Comparison of ENCODE assay signal across 9 cellular contexts in genomic region chr22:37431811-37432707, GRCh38. TPM values are rescaled to one million over a fixed set of nuclear protein-coding genes. Genes with fewer than 3 reads are reported as not detected.
DNase-seq lines count a peak whose midpoint lies in the region; ATAC-seq, FAIRE-seq and TF ChIP-seq lines count a peak whose summit lies in the region.
"Had no signal": no experiment of that assay in that cellular context is flagged by ENCODE, and none has a peak within 500 bp of the region (broad histone marks: within the 10 kb centered on the region; RNA-seq: fewer than 3 reads in every experiment).

No MANE protein-coding gene starts in this region.

- H3K14ac ChIP-seq in H9 (ENCODE audit: insufficient read depth, low read length), result no peak overlapping the region

- DNase-seq in AG10803 (ENCODE audit: low read depth) (peak; percentile 99), HT-29 (ENCODE audit: low spot score) (peak; percentile 57), kidney epithelial cell (ENCODE audit: low read depth) (peak; percentile 97), AML-193 (lab: John Stamatoyannopoulos, UW) (no peak), H9 (no peak), small intestine (no peak)
- DNase-seq in activated CD8-positive, alpha-beta memory T cell treated with anti-CD3 and anti-CD28 coated beads, Interleukin-2, amount 50 U/mL, for 48 hours, result peak; percentile 68
- DNase-seq in CD8-positive, alpha-beta T cell, result no peak
- DNase-seq: NCI-H748 treated with DMSO at 0.1 percent for 48 hours had no signal

- H3K27ac ChIP-seq in H9 (ENCODE audit: insufficient read length, low read depth, low read length), result no peak overlapping the region
- no peak overlapping the region for H3K27ac ChIP-seq in small intestine (ENCODE audit: low read depth in 1 of 2, low read length in 1 of 2)
- H3K27ac ChIP-seq in CD8-positive, alpha-beta T cell (ENCODE audit: low read depth, low read length), result no peak overlapping the region

- H2BK120ac ChIP-seq in H9 (ENCODE audit: low read depth, low read length, poor library complexity, severe bottlenecking), result no peak overlapping the region

- H2BK12ac ChIP-seq in H9 (ENCODE audit: insufficient read length, low read depth, low read length), result no peak overlapping the region

- no peak for TF ChIP-seq CTCF in AG10803 (conservative IDR thresholded peaks at IDR 0.05; ENCODE audit: low read length)
- no peak for TF ChIP-seq CTCF in kidney epithelial cell (IDR thresholded peaks at IDR 0.05; ENCODE audit: insufficient read depth, low read length, poor library complexity, severe bottlenecking)
- TF ChIP-seq CTCF in H9 (conservative IDR thresholded peaks at IDR 0.05), result no peak
- no peak for TF ChIP-seq CTCF in CD8-positive, alpha-beta T cell (IDR thresholded peaks at IDR 0.05)

- no peaks in the 10 kb centered on the region for H4K20me1 ChIP-seq in H9 (ENCODE audit: control insufficient read depth, insufficient read depth, insufficient read length)

- no peak overlapping the region for H2AFZ ChIP-seq in H9 (ENCODE audit: low read length)

- H2BK20ac ChIP-seq in H9 (ENCODE audit: low read depth, low read length, poor library complexity, severe bottlenecking), result no peak overlapping the region

- no peaks in the 10 kb centered on the region for H3K79me1 ChIP-seq in H9 (ENCODE audit: insufficient read depth, low read depth, low read length, poor library complexity, severe bottlenecking)

- H3K27ac Mint-ChIP-seq in H9, result peak overlapping the region in 1 of 3 experiments; percentile 27; a peak in 1 of 7 replicates
- H3K27ac Mint-ChIP-seq in CD8-positive, alpha-beta T cell, result no peak overlapping the region

- no peak overlapping the region for H4K5ac ChIP-seq in H9 (ENCODE audit: insufficient read length, low read depth, low read length)

- no peak overlapping the region for H2BK5ac ChIP-seq in H9 (ENCODE audit: insufficient read length, low read length)

- no peak overlapping the region for H4K91ac ChIP-seq in H9 (ENCODE audit: insufficient read length, low read depth, low read length)

- H3K23ac ChIP-seq in H9 (ENCODE audit: insufficient read length, low read depth, low read length), result no peak overlapping the region

- POLR2A ChIA-PET in CD8-positive, alpha-beta T cell (lab: Charles Lee), result no interaction called here

- no peak overlapping the region for H4K8ac ChIP-seq in H9 (replicated peaks; ENCODE audit: insufficient read length, low read depth, low read length)

- H3K23me2 ChIP-seq in H9 (ENCODE audit: insufficient read length, low read depth, low read length, poor library complexity, severe bottlenecking), result peaks cover 3% of the 10 kb centered on the region

- no CpG with 5 or more reads among the region's 14 CpGs for WGBS in H9 (ENCODE audit: extremely low coverage, insufficient read length, low lambda C conversion rate)
- WGBS in small intestine, 3 donors, result 59 to 68% (median 65%) methylated on average over 14 of the region's 14 CpGs

- no peak overlapping the region for H3K4me3 ChIP-seq in AG10803 (ENCODE audit: low read length)
- H3K4me3 ChIP-seq in kidney epithelial cell (ENCODE audit: low read depth, low read length), result no peak overlapping the region
- no peak overlapping the region for H3K4me3 ChIP-seq in small intestine (ENCODE audit: low read depth in 1 of 2, low read length in 2 of 2)
- no peak overlapping the region for H3K4me3 ChIP-seq in CD8-positive, alpha-beta T cell (ENCODE audit: low read depth, low read length)

- 0 out of 5 replicates have a peak overlapping the region, but pooled peaks of 1 of the 2 experiments have one; percentile 10 for H3K4me3 Mint-ChIP-seq in H9
- no peak overlapping the region for H3K4me3 Mint-ChIP-seq in CD8-positive, alpha-beta T cell

- no peak overlapping the region for H3T11ph ChIP-seq in H9 (ENCODE audit: low read length)

- H3K79me2 ChIP-seq in H9 (ENCODE audit: insufficient read depth, low read length), result no peaks in the 10 kb centered on the region

- no peak overlapping the region for H2AK5ac ChIP-seq in H9 (ENCODE audit: insufficient read length, low read length)

- H3K18ac ChIP-seq in H9 (ENCODE audit: insufficient read length, low read depth, low read length), result no peak overlapping the region

- H3K9me3 ChIP-seq in H9 (ENCODE audit: control insufficient read depth, low read depth, low read length), result no peaks in the 10 kb centered on the region
- no peaks in the 10 kb centered on the region for H3K9me3 ChIP-seq in small intestine (ENCODE audit: control insufficient read depth, low read depth)
- no peaks in the 10 kb centered on the region for H3K9me3 ChIP-seq in CD8-positive, alpha-beta T cell (ENCODE audit: low read length)

- no peak overlapping the region for H3K9ac ChIP-seq in H9 (ENCODE audit: extremely low read depth, insufficient read length, low read length)

- peaks cover 0 to 4% of the 10 kb centered on the region in 2 experiments; a peak in 1 of 5 replicates for H3K9me3 Mint-ChIP-seq in H9
- H3K9me3 Mint-ChIP-seq in CD8-positive, alpha-beta T cell, result no peaks in the 10 kb centered on the region

- no peaks in the 10 kb centered on the region for H3K36me3 Mint-ChIP-seq in H9 (ENCODE audit: insufficient read depth in 1 of 3, low read depth in 3 of 3)
- no peaks in the 10 kb centered on the region for H3K36me3 Mint-ChIP-seq in CD8-positive, alpha-beta T cell

- FAIRE-seq in small intestine (lab: Jason Lieb, UNC), result no peak

- intact Hi-C loops in CD8-positive, alpha-beta T cell (cut with DNase I, micrococcal nuclease), result no loop called here

- no peaks in the 10 kb centered on the region for H3K27me3 ChIP-seq in kidney epithelial cell (ENCODE audit: control insufficient read depth, insufficient read depth, low read length)
- H3K27me3 ChIP-seq in H9 (ENCODE audit: insufficient read depth, low read length), result peaks cover 11% of the 10 kb centered on the region
- H3K27me3 ChIP-seq in small intestine (ENCODE audit: control insufficient read depth in 2 of 2, insufficient read depth in 2 of 2, low read length in 2 of 2), result peaks cover 4 to 18% of the 10 kb centered on the region in 2 donors
- H3K27me3 ChIP-seq in CD8-positive, alpha-beta T cell (ENCODE audit: insufficient read depth, low read length), result peaks cover 17% of the 10 kb centered on the region

- peaks cover 17 to 22% of the 10 kb centered on the region in 2 experiments for H3K4me1 Mint-ChIP-seq in H9
- peaks cover 11% of the 10 kb centered on the region for H3K4me1 Mint-ChIP-seq in CD8-positive, alpha-beta T cell (ENCODE audit: low read depth)

- H3K56ac ChIP-seq in H9 (ENCODE audit: insufficient read length, low read depth, low read length), result no peak overlapping the region

- CTCF ChIA-PET in CD8-positive, alpha-beta T cell (lab: Charles Lee), result interaction anchor here (0.7 to 5.2 kb wide), 5 partner anchors 26 to 172 kb away, joined by 3 to 56 read pairs (median 5); no protein-coding TSS in a partner anchor

- peaks cover 44% of the 10 kb centered on the region for H3K27me3 Mint-ChIP-seq in H9 (ENCODE audit: low read depth)
- H3K27me3 Mint-ChIP-seq in CD8-positive, alpha-beta T cell (ENCODE audit: low read depth), result peaks cover 41% of the 10 kb centered on the region

- ATAC-seq in CD8-positive, alpha-beta T cell, result no peak

- H3K4ac ChIP-seq in H9 (ENCODE audit: low read depth, low read length), result no peak overlapping the region

- no peak overlapping the region for H2BK15ac ChIP-seq in H9 (ENCODE audit: low read depth, low read length)

- H3K36me3 ChIP-seq in kidney epithelial cell (ENCODE audit: control insufficient read depth, insufficient read depth, low read length) (no peaks in the 10 kb centered on the region), small intestine (ENCODE audit: control insufficient read depth in 2 of 2, insufficient read depth in 2 of 2, low read length in 2 of 2) (no peaks in the 10 kb centered on the region)
- no peaks in the 10 kb centered on the region for H3K36me3 ChIP-seq in CD8-positive, alpha-beta T cell (ENCODE audit: insufficient read depth, low read length)

- no peak overlapping the region for H3K4me2 ChIP-seq in H9 (ENCODE audit: insufficient read depth, insufficient read length, low read length)

- no peaks in the 10 kb centered on the region for H3K4me1 ChIP-seq in H9 (ENCODE audit: insufficient read depth, low read length)
- peaks cover 0 to 2% of the 10 kb centered on the region in 2 donors for H3K4me1 ChIP-seq in small intestine (ENCODE audit: control insufficient read depth in 2 of 2, insufficient read depth in 1 of 2, low read depth in 1 of 2, low read length in 1 of 2)
- peaks cover 11% of the 10 kb centered on the region for H3K4me1 ChIP-seq in CD8-positive, alpha-beta T cell (ENCODE audit: insufficient read depth, low read length)

RNA-seq across cellular contexts. Expression of gene ELFN2, which starts 4.8 kb away (rescaled TPM):
- 0.03 TPM in 1 of 2 replicates, not detected in the other for total RNA-seq in HT-29 (2014; rRNA removed; shearing (Covaris generic))
- total RNA-seq in kidney epithelial cell (0.82 and 0.96 TPM in 2 replicates), H9 (2021) (0.64 and 0.70 TPM in 2 replicates)
- polyA plus RNA-seq in small intestine, result under 1 TPM in 1 of 3 donors, not detected in 2; 0.16 TPM
- total RNA-seq in CD8-positive, alpha-beta T cell, result not detected

RNA-seq across cellular contexts. Expression of gene MFNG, which starts 54.1 kb away (rescaled TPM):
- total RNA-seq in HT-29 (2014; rRNA removed; shearing (Covaris generic)), result 1.0 and 2.1 TPM in 2 replicates
- total RNA-seq in kidney epithelial cell, result 0.54 and 1.2 TPM in 2 replicates
- 2.0 and 3.3 TPM in 2 replicates for total RNA-seq in H9 (2021)
- 10 to 100 TPM; 19.2 to 21.3 (median 20.5) TPM for polyA plus RNA-seq in small intestine
- total RNA-seq in CD8-positive, alpha-beta T cell, result 10 to 100 TPM; 63.2 to 63.9 TPM

Comparison
In these comparisons a context has a peak if more than half of its experiments do, and no peak if none do; other contexts are left out.
1. DNase-seq: peak in AG10803 (single experiment), HT-29 (single experiment), activated CD8-positive, alpha-beta memory T cell treated with anti-CD3 and anti-CD28 coated beads, Interleukin-2, amount 50 U/mL, for 48 hours (single experiment) and kidney epithelial cell (single experiment); none in AML-193 (0 of 2), H9 (single experiment), small intestine (single experiment) and CD8-positive, alpha-beta T cell (0 of 7).
2. RNA of gene MFNG, which starts 54.1 kb away (total RNA-seq): 63.2 to 63.9 TPM in CD8-positive, alpha-beta T cell; 2.0 to 3.3 TPM in H9, 1.0 to 2.1 TPM in HT-29 and 0.54 to 1.2 TPM in kidney epithelial cell; every median in the first group is over 10 times any median in the second.